Comparison of ENCODE assay signal across 4 cellular contexts in genomic region chr11:62393735-62394134, GRCh38.
TF ChIP-seq lines count a peak whose summit lies in the region.

No MANE protein-coding gene starts in this region.

TF ChIP-seq in A549, 52 proteins besides CTCF, POLR2A, EP300 and RAD21:
- no peak for TF ChIP-seq HDAC2 (IDR thresholded peaks at IDR 0.05)
- no peak for TF ChIP-seq REST (IDR thresholded peaks at IDR 0.05)
- no peak for TF ChIP-seq NR3C1 (IDR thresholded peaks at IDR 0.05)
TF ChIP-seq in A549: peak in this region for 0.

TF ChIP-seq in WTC11, 78 proteins besides CTCF, POLR2A, EP300 and RAD21:
- TF ChIP-seq HMGA2 (CRISPR knock-in tag; IDR thresholded peaks at IDR 0.05) (peak; percentile 53; the same call in 1 of the 2 replicates), CREB1 (CRISPR knock-in tag; IDR thresholded peaks at IDR 0.05) (no peak), ZNF423 (CRISPR knock-in tag; IDR thresholded peaks at IDR 0.05) (no peak), GABPB1 (CRISPR knock-in tag; IDR thresholded peaks at IDR 0.05) (no peak), CDX4 (CRISPR knock-in tag; IDR thresholded peaks at IDR 0.05; ENCODE audit: borderline replicate concordance) (no peak)

TF ChIP-seq in HepG2, 621 proteins besides CTCF, POLR2A, EP300 and RAD21:
- TF ChIP-seq DDIT3 (CRISPR knock-in tag; IDR thresholded peaks at IDR 0.05) (no peak), TFAP4 (IDR thresholded peaks at IDR 0.05; ENCODE audit: borderline replicate concordance, low read depth) (no peak), RCOR2 (CRISPR knock-in tag; IDR thresholded peaks at IDR 0.05) (no peak), NR2F2 (IDR thresholded peaks at IDR 0.05; ENCODE audit: borderline replicate concordance, low read depth) (no peak), NFE2L2 (IDR thresholded peaks at IDR 0.05; ENCODE audit: low read length) (no peak), SIN3B (IDR thresholded peaks at IDR 0.05; ENCODE audit: low read length) (no peak), PCBP2 (optimal IDR thresholded peaks at IDR 0.05; ENCODE audit: low read depth, low read length, poor library complexity, severe bottlenecking) (no peak), KDM5B (CRISPR knock-in tag; IDR thresholded peaks at IDR 0.05; ENCODE audit: borderline replicate concordance) (no peak), AGO1 (IDR thresholded peaks at IDR 0.05; ENCODE audit: low read depth, low read length, poor library complexity, severe bottlenecking) (no peak), ZSCAN21 (CRISPR knock-in tag; IDR thresholded peaks at IDR 0.05; ENCODE audit: borderline replicate concordance) (no peak), TBX2 (CRISPR knock-in tag; IDR thresholded peaks at IDR 0.05; ENCODE audit: borderline replicate concordance) (no peak), FOXK2 (IDR thresholded peaks at IDR 0.05) (no peak), POGK (CRISPR knock-in tag; conservative IDR thresholded peaks at IDR 0.05) (no peak), THAP11 (CRISPR knock-in tag; IDR thresholded peaks at IDR 0.05) (no peak), XBP1 (CRISPR knock-in tag; IDR thresholded peaks at IDR 0.05) (no peak), ZNF235 (CRISPR knock-in tag; IDR thresholded peaks at IDR 0.05; ENCODE audit: borderline replicate concordance) (no peak), ONECUT2 (CRISPR knock-in tag; IDR thresholded peaks at IDR 0.05) (no peak)

TF ChIP-seq in GM12891, 5 proteins besides CTCF, POLR2A, EP300 and RAD21:
- TF ChIP-seq PAX5 (IDR thresholded peaks at IDR 0.05; ENCODE audit: insufficient read depth, low read length, severe bottlenecking) (no peak), SPI1 (IDR thresholded peaks at IDR 0.05; ENCODE audit: low read depth, low read length) (no peak), TAF1 (IDR thresholded peaks at IDR 0.05; ENCODE audit: low read depth, low read length) (no peak), POLR2AphosphoS5 (IDR thresholded peaks at IDR 0.05; ENCODE audit: low read depth, low read length) (no peak), POU2F2 (IDR thresholded peaks at IDR 0.05; ENCODE audit: low read depth, low read length) (no peak)
TF ChIP-seq in GM12891: peak in this region for 0.
